In genomic region chr11:10865837-10866270, GRCh38 we compare ENCODE assay signal across 18 cellular contexts.
"Had no signal": no experiment of that assay in that cellular context is flagged by ENCODE, and none has a peak within 500 bp of the region (broad histone marks: within the 10 kb centered on the region; RNA-seq: fewer than 3 reads in every experiment).

No MANE protein-coding gene starts in this region.

- H3K36me3 ChIP-seq: heart right ventricle, lower lobe of right lung, right lobe of liver, tibial nerve, uterus had no signal

- H3K27ac ChIP-seq: lower lobe of right lung, right lobe of liver, tibial nerve had no signal

- DNase-seq: activated CD4-positive, alpha-beta T cell treated with anti-CD3 and anti-CD28 coated beads for 4 hours; activated CD8-positive, alpha-beta T cell treated with anti-CD3 and anti-CD28 coated beads for 36 hours; activated naive CD4-positive, alpha-beta T cell; anterior cingulate cortex; cortex of kidney; effector CD4-positive, alpha-beta T cell; heart right ventricle; left cardiac atrium; lower lobe of right lung; midbrain; right lobe of liver; stimulated activated CD4-positive, alpha-beta T cell treated with anti-CD3 and anti-CD28 coated beads, Interleukin-4, amount 100 ng/mL, for 4 hours; stimulated activated CD8-positive, alpha-beta memory T cell treated with anti-CD3 and anti-CD28 coated beads, Interleukin-4, amount 100 ng/mL, for 48 hours; T-helper 2 cell; uterus had no signal

- H3K4me3 ChIP-seq: heart right ventricle, lower lobe of right lung, right lobe of liver, smooth muscle cell, tibial nerve, uterus had no signal

- H3K9me3 ChIP-seq: lower lobe of right lung, right lobe of liver, tibial nerve, uterus had no signal

- H3K27me3 Mint-ChIP-seq: activated CD8-positive, alpha-beta T cell treated with anti-CD3 and anti-CD28 coated beads for 36 hours had no signal

- H3K27ac Mint-ChIP-seq: activated CD8-positive, alpha-beta T cell treated with anti-CD3 and anti-CD28 coated beads for 36 hours had no signal

- H3K4me1 ChIP-seq: right lobe of liver, tibial nerve, uterus had no signal

- H3K4me1 Mint-ChIP-seq: neural crest cell had no signal

- H3K4me3 Mint-ChIP-seq: activated CD8-positive, alpha-beta T cell treated with anti-CD3 and anti-CD28 coated beads for 36 hours; neural crest cell had no signal

- H3K27me3 ChIP-seq: heart right ventricle, right lobe of liver, tibial nerve, uterus had no signal

- H3K9me3 Mint-ChIP-seq: activated CD8-positive, alpha-beta T cell treated with anti-CD3 and anti-CD28 coated beads for 36 hours; neural crest cell had no signal

- ATAC-seq: activated CD8-positive, alpha-beta T cell treated with anti-CD3 and anti-CD28 coated beads for 36 hours; heart right ventricle; left cardiac atrium; lower lobe of right lung; right lobe of liver had no signal
